Comparison of ENCODE assay signal across 26 cellular contexts in the genomic region with DNA sequence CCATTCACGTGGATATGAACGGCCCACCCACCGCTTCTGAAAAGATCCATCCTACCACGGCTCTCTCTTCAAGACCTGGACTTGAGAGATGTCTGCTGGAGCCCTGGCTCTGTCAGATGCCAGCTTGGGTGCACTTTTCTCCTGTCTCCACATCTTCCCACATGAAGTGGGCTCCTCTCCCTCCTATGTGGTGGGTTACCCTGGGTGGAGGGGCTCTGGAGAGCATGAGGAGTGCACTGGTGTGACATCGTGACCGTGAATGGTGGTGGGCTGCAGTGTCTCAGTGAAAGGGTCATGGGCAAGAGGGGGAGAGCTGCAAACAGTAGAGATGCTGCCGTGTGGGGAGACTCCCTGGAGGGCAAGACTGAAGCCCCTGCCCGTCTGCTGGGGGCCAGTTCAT.
"Had no signal": no experiment of that assay in that cellular context is flagged by ENCODE, and none has a peak within 500 bp of the region (broad histone marks: within the 10 kb centered on the region; RNA-seq: fewer than 3 reads in every experiment).

No MANE protein-coding gene starts in this region.

- H3K27ac ChIP-seq: heart right ventricle, hepatocyte, left lung, lower lobe of right lung, parathyroid adenoma, right atrium auricular region, right lobe of liver, tibial nerve, vagina had no signal

- H3K4me2 ChIP-seq: hepatocyte, smooth muscle cell had no signal

- H3K9me3 ChIP-seq: heart right ventricle, left lung, lower lobe of right lung, right atrium auricular region, right lobe of liver, tibial nerve, vagina had no signal

- H3K36me3 ChIP-seq: heart right ventricle, left lung, lower lobe of right lung, right atrium auricular region, right lobe of liver, tibial nerve, vagina had no signal

- H3K4me3 ChIP-seq: heart right ventricle, hepatocyte, left lung, lower lobe of right lung, right atrium auricular region, right lobe of liver, smooth muscle cell, tibial nerve, vagina had no signal

- DNase-seq: heart right ventricle; left colon; mammary epithelial cell; mesenchymal stem cell; naive B cell; natural killer cell; nephron progenitor cell; nucleus accumbens; right lobe of liver; stimulated activated CD4-positive, alpha-beta T cell treated with anti-CD3 and anti-CD28 coated beads, Interleukin-1b, Interleukin-23, amount 100 ng/mL, for 48 hours; stimulated activated CD4-positive, alpha-beta T cell treated with anti-CD3 and anti-CD28 coated beads, Interleukin-2, amount 100 ng/mL, for 48 hours; stimulated activated CD4-positive, alpha-beta T cell treated with anti-CD3 and anti-CD28 coated beads, Interleukin-4, amount 100 ng/mL, for 4 hours; stimulated activated CD8-positive, alpha-beta memory T cell treated with anti-CD3 and anti-CD28 coated beads, Interleukin-4, amount 100 ng/mL, for 48 hours; stimulated activated naive CD4-positive, alpha-beta T cell treated with Interleukin-2 at 50 U/mL for 16 hours; stimulated activated naive CD8-positive, alpha-beta T cell treated with anti-CD3 and anti-CD28 coated beads, Interleukin-15, amount 100 ng/mL, for 72 hours; substantia nigra had no signal

- H3K4me1 ChIP-seq: left lung, lower lobe of right lung, parathyroid adenoma, right lobe of liver, vagina had no signal

- ATAC-seq: heart right ventricle; left colon; left lung; lower lobe of right lung; natural killer cell; stimulated activated memory B cell treated with anti-CD40 and anti-IgM and Interleukin-4, amounts not matched to agents 10 μg/mL and 1 μg/mL and 100 μg/mL, for 72 hours; stimulated activated naive CD8-positive, alpha-beta T cell treated with anti-CD3 and anti-CD28 coated beads, Interleukin-15, amount 100 ng/mL, for 72 hours had no signal

- H3K9ac ChIP-seq: parathyroid adenoma had no signal

- FAIRE-seq: keratinocyte had no signal

- H3K27me3 ChIP-seq: heart right ventricle, hepatocyte, left lung, right atrium auricular region, right lobe of liver, tibial nerve, vagina had no signal

- H2AFZ ChIP-seq: hepatocyte, parathyroid adenoma had no signal
